Comparison of ENCODE assay signal across 1 cellular context in the genomic region with DNA sequence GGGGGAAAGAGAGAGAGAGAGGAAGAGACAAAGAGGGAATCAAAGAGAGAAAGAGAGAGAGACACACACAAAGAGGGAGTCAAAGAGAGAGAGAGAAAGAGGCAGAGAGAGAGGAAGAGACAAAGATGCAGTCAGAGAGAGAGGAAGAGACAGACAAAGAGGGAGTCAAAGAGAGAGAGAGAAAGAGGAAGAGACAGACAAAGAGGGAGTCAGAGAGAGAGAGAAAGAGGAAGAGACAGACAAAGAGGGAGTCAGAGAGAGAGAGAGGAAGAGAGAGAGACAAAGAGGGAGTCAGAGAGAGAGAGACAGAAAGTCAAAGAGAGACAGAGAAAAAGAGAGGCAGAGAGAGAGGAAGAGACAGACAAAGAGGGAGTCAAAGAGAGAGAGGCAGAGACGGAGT.
TF ChIP-seq lines count a peak whose summit lies in the region.

No MANE protein-coding gene starts in this region.

TF ChIP-seq in H1, 55 proteins besides CTCF, POLR2A, EP300 and RAD21:
- TF ChIP-seq HDAC6 (IDR thresholded peaks at IDR 0.05; ENCODE audit: low read depth, low read length) (no peak), SP2 (IDR thresholded peaks at IDR 0.05; ENCODE audit: low read length) (no peak), GTF2F1 (IDR thresholded peaks at IDR 0.05; ENCODE audit: borderline replicate concordance, low read depth, low read length) (no peak), FOSL1 (IDR thresholded peaks at IDR 0.05; ENCODE audit: insufficient read depth, low read depth, low read length) (no peak), BCL11A (IDR thresholded peaks at IDR 0.05; ENCODE audit: low read depth in 2 of 2, low read length in 2 of 2) (no peak), RXRA (IDR thresholded peaks at IDR 0.05; ENCODE audit: insufficient read depth, low read depth, low read length) (no peak)
